ENCODE assay signal across 25 cellular contexts in the genomic region with DNA sequence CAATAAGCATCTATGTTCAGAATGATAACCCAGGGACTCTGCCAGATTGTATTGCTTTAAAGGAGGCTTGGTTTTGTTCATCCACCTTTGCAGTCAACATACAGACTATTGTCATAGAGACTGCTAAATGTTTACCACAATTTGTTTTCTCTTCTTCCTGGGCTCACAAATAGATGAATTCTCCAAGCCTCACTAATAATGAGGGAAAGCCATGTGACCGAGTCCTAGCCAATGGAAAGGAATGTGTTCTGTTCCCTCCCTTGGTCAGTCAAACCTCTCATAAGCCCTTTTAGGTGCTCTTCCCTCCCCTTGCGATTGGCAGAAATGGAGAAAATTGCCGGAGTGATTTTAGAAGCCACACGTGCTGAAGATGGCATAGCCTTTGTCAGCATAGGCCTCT.
DNase-seq lines count a peak whose midpoint lies in the region; ATAC-seq, FAIRE-seq and TF ChIP-seq lines count a peak whose summit lies in the region.
"Had no signal": no experiment of that assay in that cellular context is flagged by ENCODE, and none has a peak within 500 bp of the region (broad histone marks: within the 10 kb centered on the region; RNA-seq: fewer than 3 reads in every experiment).

No MANE protein-coding gene starts in this region.

- no peaks in the 10 kb centered on the region for H3K4me1 Mint-ChIP-seq in memory B cell

- H3K9me3 ChIP-seq in heart left ventricle = peaks cover 0 to 12% (median 4%) of the 10 kb centered on the region in 12 donors
- H3K9me3 ChIP-seq in right cardiac atrium (ENCODE audit: control insufficient read depth, low read length) = no peaks in the 10 kb centered on the region
- H3K9me3 ChIP-seq in IMR-90 (ENCODE audit: control insufficient read depth, insufficient read depth, low read length) = peaks cover 2% of the 10 kb centered on the region
- no peaks in the 10 kb centered on the region for H3K9me3 ChIP-seq in K562 (replicated peaks; ENCODE audit: control insufficient read depth, insufficient read depth, low read depth, low read length)
- H3K9me3 ChIP-seq: Peyer's patch had no signal

- peak overlapping the region; percentile 42 for H3K9ac ChIP-seq in IMR-90 (ENCODE audit: low read depth, low read length)
- no peak overlapping the region for H3K9ac ChIP-seq in K562 (ENCODE audit: insufficient read depth in 1 of 2, low read depth in 2 of 2, low read length in 2 of 2)

- POLR2A ChIA-PET in IMR-90 (lab: Charles Lee; ENCODE audit: unreplicated experiment) (no interaction called here), K562 (lab: Yijun Ruan, JAX) (no interaction called here)

- DNase-seq in heart left ventricle (no peak), right cardiac atrium (no peak), IMR-90 (no peak), K562 (ENCODE audit: extremely low read depth in 1 of 4, low spot score in 3 of 4) (no peak), memory B cell (ENCODE audit: low spot score in 2 of 2) (no peak), NCI-H774 (lab: John Stamatoyannopoulos, UW) (no peak), SK-N-DZ (ENCODE audit: low spot score) (no peak), DMS79 (lab: John Stamatoyannopoulos, UW) (no peak)
- DNase-seq: AML-193; C1 segment of cervical spinal cord; Calu3; CD8-positive, alpha-beta memory T cell; DMS153; KBM-7; NCI-H1105; NCI-H146; NCI-H2029; NCI-H2227 treated with DMSO at 0.1 percent for 48 hours; NCI-H524; NCI-H82; Peyer's patch had no signal

- TF ChIP-seq CTCF in heart left ventricle (IDR thresholded peaks at IDR 0.05) (no peak), IMR-90 (conservative IDR thresholded peaks at IDR 0.05; ENCODE audit: low read depth, low read length) (no peak), K562 (IDR thresholded peaks at IDR 0.05 in 2 of 3, conservative IDR thresholded peaks at IDR 0.05 in 1 of 3; ENCODE audit: insufficient read depth in 2 of 3, low read depth in 1 of 3, low read length in 3 of 3) (no peak)

- in situ Hi-C loops in IMR-90 (cut with MboI; ENCODE audit: low sequenced_read_pairs) (no loop called here), K562 (cut with MboI) (no loop called here)

- peak overlapping the region; percentile 86 for H2BK120ac ChIP-seq in IMR-90 (ENCODE audit: low read depth, low read length)

- peak overlapping the region; percentile 75 for H2AK5ac ChIP-seq in IMR-90 (ENCODE audit: low read depth, low read length)

- H3K4me3 Mint-ChIP-seq in memory B cell = no peak overlapping the region
- H3K4me3 Mint-ChIP-seq: CD8-positive, alpha-beta memory T cell had no signal

- ATAC-seq in heart left ventricle (no peak), right cardiac atrium (no peak), IMR-90 (ENCODE audit: low read depth) (no peak; the same call in 1 of the 2 replicates), K562 (no peak), memory B cell (ENCODE audit: low read depth) (no peak)

- H2BK20ac ChIP-seq in IMR-90 (ENCODE audit: low read depth, low read length) = peak overlapping the region; percentile 92

- TF ChIP-seq RAD21 in IMR-90 (IDR thresholded peaks at IDR 0.05; ENCODE audit: low read length) (no peak), K562 (CRISPR knock-in tag; conservative IDR thresholded peaks at IDR 0.05 in 1 of 2, IDR thresholded peaks at IDR 0.05 in 1 of 2) (no peak)

- H3K79me2 ChIP-seq in K562 (ENCODE audit: control insufficient read depth, insufficient read depth, low read length) = no peaks in the 10 kb centered on the region

- CTCF ChIA-PET in IMR-90 (lab: Yijun Ruan, JAX) = no interaction called here
- CTCF ChIA-PET in K562 (lab: Yijun Ruan, JAX; ENCODE audit: low intra/inter-chr PET ratio) = no interaction called here

- peak overlapping the region; percentile 76 to 85 for H4K8ac ChIP-seq in IMR-90 (ENCODE audit: low read depth in 2 of 2, low read length in 2 of 2)

- peak overlapping the region; percentile 75 for H3K14ac ChIP-seq in IMR-90 (replicated peaks; ENCODE audit: low read depth, low read length)

- peak overlapping the region; percentile 95 for H2BK5ac ChIP-seq in IMR-90 (ENCODE audit: low read depth, low read length, poor library complexity, severe bottlenecking)

- H3K27me3 ChIP-seq in heart left ventricle = no peaks in the 10 kb centered on the region
- no peaks in the 10 kb centered on the region for H3K27me3 ChIP-seq in right cardiac atrium (ENCODE audit: control insufficient read depth, insufficient read depth)
- H3K27me3 ChIP-seq in IMR-90 (ENCODE audit: control insufficient read depth, insufficient read depth, low read length) = no peaks in the 10 kb centered on the region
- no peaks in the 10 kb centered on the region for H3K27me3 ChIP-seq in K562 (ENCODE audit: control insufficient read depth in 2 of 2, insufficient read depth in 2 of 2, low read length in 2 of 2)
- H3K27me3 ChIP-seq: Peyer's patch had no signal

- no peak overlapping the region for H3K4me2 ChIP-seq in IMR-90 (ENCODE audit: low read depth, low read length)
- no peak overlapping the region for H3K4me2 ChIP-seq in K562 (ENCODE audit: insufficient read depth, low read length)

- H4K20me1 ChIP-seq in IMR-90 (ENCODE audit: insufficient read depth, low read length) = no peaks in the 10 kb centered on the region
- H4K20me1 ChIP-seq in K562 (replicated peaks; ENCODE audit: control insufficient read depth, insufficient read depth, low read length) = no peaks in the 10 kb centered on the region

- H4K91ac ChIP-seq in IMR-90 (ENCODE audit: insufficient read depth, low read depth, low read length) = peak overlapping the region; percentile 86

- peak overlapping the region; percentile 91 for H2BK15ac ChIP-seq in IMR-90 (ENCODE audit: low read depth, low read length)

- H4K5ac ChIP-seq in IMR-90 (ENCODE audit: low read depth, low read length) = peak overlapping the region; percentile 96

- H3K23ac ChIP-seq in IMR-90 (ENCODE audit: low read depth, low read length) = peak overlapping the region; percentile 65; the same call in 1 of the 2 replicates

- no peak for FAIRE-seq in K562 (lab: Jason Lieb, UNC)
- FAIRE-seq: G401.6, GM18507, H1 had no signal

- no peaks in the 10 kb centered on the region for H3K27me3 Mint-ChIP-seq in memory B cell
- H3K27me3 Mint-ChIP-seq: CD8-positive, alpha-beta memory T cell had no signal

- H3K4me1 ChIP-seq in heart left ventricle (peaks cover 0 to 20% (median 8%) of the 10 kb centered on the region in 12 donors), right cardiac atrium (ENCODE audit: control insufficient read depth, insufficient read depth, low read length) (peaks cover 2% of the 10 kb centered on the region), IMR-90 (ENCODE audit: control insufficient read depth, insufficient read depth, low read length) (peaks cover 20% of the 10 kb centered on the region), K562 (replicated peaks in 1 of 2; ENCODE audit: control insufficient read depth in 2 of 2, insufficient read depth in 2 of 2, low read length in 2 of 2) (no peaks in the 10 kb centered on the region)
- H3K4me1 ChIP-seq: Peyer's patch had no signal

- peak overlapping the region; percentile 29 for H3K27ac Mint-ChIP-seq in memory B cell

- TF ChIP-seq POLR2A in heart left ventricle (IDR thresholded peaks at IDR 0.05) (no peak), IMR-90 (IDR thresholded peaks at IDR 0.05; ENCODE audit: low read depth, low read length) (no peak), K562 (conservative IDR thresholded peaks at IDR 0.05) (no peak)

- intact Hi-C loops in heart left ventricle (cut with DNase I) = loop anchor here in 2 of 10 donors (5.0 to 10.0 kb wide), 2 partner anchors 84 to 87 kb away; no protein-coding TSS in a partner anchor
- intact Hi-C loops in right cardiac atrium (cut with DNase I) = no loop called here
- intact Hi-C loops in IMR-90 (cut with micrococcal nuclease) = no loop called here
- intact Hi-C loops in K562 (cut with micrococcal nuclease) = no loop called here

- H3K56ac ChIP-seq in IMR-90 (ENCODE audit: extremely low read depth, insufficient read depth, low read length) = peak overlapping the region; percentile 79

- no peaks in the 10 kb centered on the region for H3K36me3 ChIP-seq in heart left ventricle
- no peaks in the 10 kb centered on the region for H3K36me3 ChIP-seq in IMR-90 (ENCODE audit: control insufficient read depth, insufficient read depth, low read length)
- H3K36me3 ChIP-seq in K562 (ENCODE audit: control insufficient read depth, insufficient read depth, low read length) = no peaks in the 10 kb centered on the region
- H3K36me3 ChIP-seq: Peyer's patch had no signal

- peaks cover 5% of the 10 kb centered on the region for H3K9me3 Mint-ChIP-seq in memory B cell

- H3K27ac ChIP-seq in heart left ventricle (peak overlapping the region in 9 of 12 donors; percentile 22 to 75 (median 44)), right cardiac atrium (ENCODE audit: low read length) (no peak overlapping the region), IMR-90 (ENCODE audit: insufficient read depth, low read length) (peak overlapping the region; percentile 99), K562 (ENCODE audit: extremely low read depth, low read depth, low read length) (no peak overlapping the region)
- H3K27ac ChIP-seq: 22Rv1, Peyer's patch had no signal

- peaks cover 7% of the 10 kb centered on the region for H3K9me1 ChIP-seq in IMR-90 (ENCODE audit: insufficient read depth, low read length)
- no peaks in the 10 kb centered on the region for H3K9me1 ChIP-seq in K562 (ENCODE audit: control insufficient read depth, insufficient read depth, low read length)

- H3K4me3 ChIP-seq in heart left ventricle = no peak overlapping the region
- no peak overlapping the region for H3K4me3 ChIP-seq in right cardiac atrium (ENCODE audit: low read length)
- no peak overlapping the region for H3K4me3 ChIP-seq in IMR-90 (ENCODE audit: insufficient read depth, low read depth, low read length)
- H3K4me3 ChIP-seq in K562 = no peak overlapping the region
- H3K4me3 ChIP-seq: Peyer's patch had no signal

- no peak for TF ChIP-seq EP300 in K562 (IDR thresholded peaks at IDR 0.05; ENCODE audit: low read length)

- H3K4ac ChIP-seq in IMR-90 (ENCODE audit: low read depth, low read length) = peak overlapping the region; percentile 89

- 95 to 98% (median 96%) methylated on average over 4 of the region's 4 CpGs for WGBS in heart left ventricle, 4 donors
- WGBS in right cardiac atrium = over 99% methylated on average over 4 of the region's 4 CpGs
- WGBS in IMR-90 (ENCODE audit: extremely low coverage in 2 of 2, insufficient read length in 1 of 2), 2 experiments = no CpG with 5 or more reads among the region's 4 CpGs
- 3% methylated on average over 4 of the region's 4 CpGs for WGBS in K562 (ENCODE audit: insufficient coverage, low coverage, missing lambda C conversion rate)

- H3K36me3 Mint-ChIP-seq in memory B cell = peaks cover 4% of the 10 kb centered on the region

- dilution Hi-C loops in IMR-90 (cut with HindIII; ENCODE audit: low sequenced_read_pairs, unreplicated experiment) = no loop called here

- H2AK9ac ChIP-seq in IMR-90 (replicated peaks; ENCODE audit: low read depth, low read length, poor library complexity) = peak overlapping the region; percentile 35

- BruUV-seq in IMR-90 (replicated peaks; lab: Mats Ljungman, UMichigan) = no TSS peak
- BruUV-seq in K562 (replicated peaks; lab: Mats Ljungman, UMichigan) = no TSS peak

- peaks cover 4 to 22% of the 10 kb centered on the region in 2 experiments; a peak in 3 of 4 replicates for H3K79me1 ChIP-seq in IMR-90 (ENCODE audit: low read depth in 1 of 2, low read length in 2 of 2)

- H2AFZ ChIP-seq in IMR-90 (replicated peaks; ENCODE audit: low read length, poor library complexity) (no peak overlapping the region), K562 (ENCODE audit: low read depth, low read length) (no peak overlapping the region; the same call in 1 of the 2 replicates)

- H3K18ac ChIP-seq in IMR-90 (ENCODE audit: low read depth, low read length) = peak overlapping the region; percentile 97

Comparison
In these comparisons a context has a peak if more than half of its experiments do, and no peak if none do; other contexts are left out.
1. H3K27ac ChIP-seq: peak in heart left ventricle (9 of 12) and IMR-90 (single experiment); none in right cardiac atrium (single experiment) and K562 (single experiment).